In genomic region chr3:139534992-139535879, GRCh38 we compare ENCODE assay signal across 1 cellular context.
TF ChIP-seq lines count a peak whose summit lies in the region.

No MANE protein-coding gene starts in this region.

TF ChIP-seq in H1, 55 proteins besides CTCF, POLR2A, EP300 and RAD21 (continued from another document):
- TF ChIP-seq NRF1 (IDR thresholded peaks at IDR 0.05; ENCODE audit: low read depth, low read length): no peak
- TF ChIP-seq CREB1 (IDR thresholded peaks at IDR 0.05): no peak
- TF ChIP-seq JUND (IDR thresholded peaks at IDR 0.05; ENCODE audit: low read length): no peak
